Comparison of ENCODE assay signal across 22 cellular contexts in genomic region chr16:68496689-68497088, GRCh38. TPM values are rescaled to one million over a fixed set of nuclear protein-coding genes. Genes with fewer than 3 reads are reported as not detected.
"Had no signal": no experiment of that assay in that cellular context is flagged by ENCODE, and none has a peak within 500 bp of the region (broad histone marks: within the 10 kb centered on the region; RNA-seq: fewer than 3 reads in every experiment).

No MANE protein-coding gene starts in this region.

- H3K9me3 ChIP-seq: pancreas, sigmoid colon, stomach, testis, upper lobe of right lung had no signal

- DNase-seq: activated CD4-positive, alpha-beta T cell treated with anti-CD3 and anti-CD28 coated beads, Interleukin-2, amount 10 ng/mL, durations not matched to agents 7 days and 5 days; activated CD8-positive, alpha-beta memory T cell treated with anti-CD3 and anti-CD28 coated beads, Interleukin-2, amount 50 U/mL, for 4 hours; activated effector memory CD4-positive, alpha-beta T cell treated with Interleukin-2 at 50 U/mL for 16 hours; activated naive CD4-positive, alpha-beta T cell treated with anti-CD3 and anti-CD28 coated beads, Interleukin-2, amount 50 U/mL, for 16 hours; activated T-cell treated with anti-CD3 and anti-CD28 coated beads, Interleukin-2, amount 50 U/mL, for 4 hours; aorta; effector CD8-positive, alpha-beta T cell; mesendoderm; naive thymus-derived CD4-positive, alpha-beta T cell; sigmoid colon; stimulated activated CD4-positive, alpha-beta T cell treated with anti-CD3 and anti-CD28 coated beads, Interleukin-4, amount 100 ng/mL, for 24 hours; stomach; T1000; testis; upper lobe of right lung had no signal

- H3K4me1 ChIP-seq: neural progenitor cell, sigmoid colon, upper lobe of right lung had no signal

- H3K4me3 ChIP-seq: coronary artery, neural progenitor cell, pancreas, sigmoid colon, stomach, testis, upper lobe of right lung had no signal

- H3K36me3 ChIP-seq: neural progenitor cell, pancreas, sigmoid colon, stomach, upper lobe of right lung had no signal

- H3K27ac ChIP-seq: coronary artery, neural progenitor cell, pancreas, sigmoid colon, testis, upper lobe of right lung had no signal

- H3K27me3 ChIP-seq: neural progenitor cell, pancreas, stomach, testis, upper lobe of right lung had no signal

- ATAC-seq: activated CD4-positive, CD25-positive, alpha-beta regulatory T cell treated with anti-CD3 and anti-CD28 coated beads, Interleukin-2, amount 50 U/mL, for 24 hours; activated T-cell treated with anti-CD3 and anti-CD28 coated beads, Interleukin-2, amount 50 U/mL, for 4 hours; esophagus mucosa; naive thymus-derived CD4-positive, alpha-beta T cell; pancreas; stimulated activated effector memory CD8-positive, alpha-beta T cell treated with anti-CD3 and anti-CD28 coated beads, Interleukin-12 subunit alpha, Interleukin-12 subunit beta, amount 100 ng/mL, for 72 hours; upper lobe of right lung had no signal

RNA-seq across cellular contexts. Expression of gene SMPD3, which starts 48.4 kb away (rescaled TPM):
- total RNA-seq: pulmonary artery endothelial cell had no signal
